ENCODE assay signal across 1 cellular context in the genomic region with DNA sequence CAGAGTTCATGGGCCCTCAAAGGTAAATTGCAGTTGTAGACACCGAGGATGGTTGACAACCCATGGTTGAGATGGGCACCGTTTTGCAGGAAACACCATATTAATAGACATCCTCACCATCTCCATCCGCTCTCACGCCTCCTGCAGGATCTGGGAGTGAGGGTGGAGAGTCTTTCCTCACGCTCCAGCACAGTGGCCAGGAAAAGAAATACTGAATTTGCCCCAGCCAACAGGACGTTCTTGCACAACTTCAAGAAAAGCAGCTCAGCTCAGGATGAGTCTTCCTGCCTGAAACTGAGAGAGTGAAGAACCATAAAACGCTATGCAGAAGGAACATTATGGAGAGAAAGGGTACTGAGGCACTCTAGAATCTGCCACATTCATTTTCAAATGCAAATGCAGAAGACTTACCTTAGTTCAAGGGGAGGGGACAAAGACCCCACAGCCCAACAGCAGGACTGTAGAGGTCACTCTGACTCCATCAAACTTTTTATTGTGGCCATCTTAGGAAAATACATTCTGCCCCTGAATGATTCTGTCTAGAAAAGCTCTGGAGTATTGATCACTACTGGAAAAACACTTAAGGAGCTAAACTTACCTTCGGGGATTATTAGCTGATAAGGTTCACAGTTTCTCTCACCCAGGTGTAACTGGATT.
TF ChIP-seq lines count a peak whose summit lies in the region.

No MANE protein-coding gene starts in this region.

TF ChIP-seq in K562, 482 proteins besides CTCF, POLR2A, EP300 and RAD21:
- 0 out of 2 replicates have a peak, but pooled peaks have one; percentile 22 for TF ChIP-seq SMC3 (conservative IDR thresholded peaks at IDR 0.05; ENCODE audit: insufficient read depth, low read depth, low read length)
- TF ChIP-seq SRSF9 (IDR thresholded peaks at IDR 0.05; ENCODE audit: borderline replicate concordance, low read depth, low read length): no peak
- TF ChIP-seq MEF2A (IDR thresholded peaks at IDR 0.05; ENCODE audit: control insufficient read depth, low read depth, low read length): no peak
- no peak for TF ChIP-seq POLR2B (IDR thresholded peaks at IDR 0.05; ENCODE audit: low read depth, partially characterized antibody)
- 0 out of 2 replicates have a peak, but pooled peaks have one; percentile 38 for TF ChIP-seq CEBPB (tag; IDR thresholded peaks at IDR 0.05)
- TF ChIP-seq, protein P1, sequence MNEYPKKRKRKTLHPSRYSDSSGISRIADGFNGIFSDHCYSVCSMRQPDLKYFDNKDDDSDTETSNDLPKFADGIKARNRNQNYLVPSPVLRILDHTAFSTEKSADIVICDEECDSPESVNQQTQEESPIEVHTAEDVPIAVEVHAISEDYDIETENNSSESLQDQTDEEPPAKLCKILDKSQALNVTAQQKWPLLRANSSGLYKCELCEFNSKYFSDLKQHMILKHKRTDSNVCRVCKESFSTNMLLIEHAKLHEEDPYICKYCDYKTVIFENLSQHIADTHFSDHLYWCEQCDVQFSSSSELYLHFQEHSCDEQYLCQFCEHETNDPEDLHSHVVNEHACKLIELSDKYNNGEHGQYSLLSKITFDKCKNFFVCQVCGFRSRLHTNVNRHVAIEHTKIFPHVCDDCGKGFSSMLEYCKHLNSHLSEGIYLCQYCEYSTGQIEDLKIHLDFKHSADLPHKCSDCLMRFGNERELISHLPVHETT (CRISPR knock-in tag; conservative IDR thresholded peaks at IDR 0.05 in 1 of 2, IDR thresholded peaks at IDR 0.05 in 1 of 2): no peak
- TF ChIP-seq SMAD4 (CRISPR knock-in tag; conservative IDR thresholded peaks at IDR 0.05): no peak
- no peak for TF ChIP-seq NR4A1 (CRISPR knock-in tag; IDR thresholded peaks at IDR 0.05)
- TF ChIP-seq NR4A1 (tag; IDR thresholded peaks at IDR 0.05): no peak
- no peak for TF ChIP-seq KAT7 (CRISPR knock-in tag; IDR thresholded peaks at IDR 0.05; ENCODE audit: borderline replicate concordance)
- no peak for TF ChIP-seq TGIF2 (CRISPR knock-in tag; IDR thresholded peaks at IDR 0.05)
- TF ChIP-seq, protein P2, sequence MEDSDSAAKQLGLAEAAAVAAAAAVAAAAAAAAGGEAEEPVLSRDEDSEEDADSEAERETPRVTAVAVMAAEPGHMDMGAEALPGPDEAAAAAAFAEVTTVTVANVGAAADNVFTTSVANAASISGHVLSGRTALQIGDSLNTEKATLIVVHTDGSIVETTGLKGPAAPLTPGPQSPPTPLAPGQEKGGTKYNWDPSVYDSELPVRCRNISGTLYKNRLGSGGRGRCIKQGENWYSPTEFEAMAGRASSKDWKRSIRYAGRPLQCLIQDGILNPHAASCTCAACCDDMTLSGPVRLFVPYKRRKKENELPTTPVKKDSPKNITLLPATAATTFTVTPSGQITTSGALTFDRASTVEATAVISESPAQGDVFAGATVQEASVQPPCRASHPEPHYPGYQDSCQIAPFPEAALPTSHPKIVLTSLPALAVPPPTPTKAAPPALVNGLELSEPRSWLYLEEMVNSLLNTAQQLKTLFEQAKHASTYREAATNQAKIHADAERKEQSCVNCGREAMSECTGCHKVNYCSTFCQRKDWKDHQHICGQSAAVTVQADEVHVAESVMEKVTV (CRISPR knock-in tag; IDR thresholded peaks at IDR 0.05): 0 out of 2 replicates have a peak, but pooled peaks have one; percentile 10
- TF ChIP-seq SP2 (IDR thresholded peaks at IDR 0.05; ENCODE audit: extremely low read depth, low read depth, low read length, poor library complexity, severe bottlenecking): no peak
- no peak for TF ChIP-seq KDM5B (IDR thresholded peaks at IDR 0.05; ENCODE audit: insufficient replicate concordance, low read depth, low read length)
- TF ChIP-seq, protein P3, sequence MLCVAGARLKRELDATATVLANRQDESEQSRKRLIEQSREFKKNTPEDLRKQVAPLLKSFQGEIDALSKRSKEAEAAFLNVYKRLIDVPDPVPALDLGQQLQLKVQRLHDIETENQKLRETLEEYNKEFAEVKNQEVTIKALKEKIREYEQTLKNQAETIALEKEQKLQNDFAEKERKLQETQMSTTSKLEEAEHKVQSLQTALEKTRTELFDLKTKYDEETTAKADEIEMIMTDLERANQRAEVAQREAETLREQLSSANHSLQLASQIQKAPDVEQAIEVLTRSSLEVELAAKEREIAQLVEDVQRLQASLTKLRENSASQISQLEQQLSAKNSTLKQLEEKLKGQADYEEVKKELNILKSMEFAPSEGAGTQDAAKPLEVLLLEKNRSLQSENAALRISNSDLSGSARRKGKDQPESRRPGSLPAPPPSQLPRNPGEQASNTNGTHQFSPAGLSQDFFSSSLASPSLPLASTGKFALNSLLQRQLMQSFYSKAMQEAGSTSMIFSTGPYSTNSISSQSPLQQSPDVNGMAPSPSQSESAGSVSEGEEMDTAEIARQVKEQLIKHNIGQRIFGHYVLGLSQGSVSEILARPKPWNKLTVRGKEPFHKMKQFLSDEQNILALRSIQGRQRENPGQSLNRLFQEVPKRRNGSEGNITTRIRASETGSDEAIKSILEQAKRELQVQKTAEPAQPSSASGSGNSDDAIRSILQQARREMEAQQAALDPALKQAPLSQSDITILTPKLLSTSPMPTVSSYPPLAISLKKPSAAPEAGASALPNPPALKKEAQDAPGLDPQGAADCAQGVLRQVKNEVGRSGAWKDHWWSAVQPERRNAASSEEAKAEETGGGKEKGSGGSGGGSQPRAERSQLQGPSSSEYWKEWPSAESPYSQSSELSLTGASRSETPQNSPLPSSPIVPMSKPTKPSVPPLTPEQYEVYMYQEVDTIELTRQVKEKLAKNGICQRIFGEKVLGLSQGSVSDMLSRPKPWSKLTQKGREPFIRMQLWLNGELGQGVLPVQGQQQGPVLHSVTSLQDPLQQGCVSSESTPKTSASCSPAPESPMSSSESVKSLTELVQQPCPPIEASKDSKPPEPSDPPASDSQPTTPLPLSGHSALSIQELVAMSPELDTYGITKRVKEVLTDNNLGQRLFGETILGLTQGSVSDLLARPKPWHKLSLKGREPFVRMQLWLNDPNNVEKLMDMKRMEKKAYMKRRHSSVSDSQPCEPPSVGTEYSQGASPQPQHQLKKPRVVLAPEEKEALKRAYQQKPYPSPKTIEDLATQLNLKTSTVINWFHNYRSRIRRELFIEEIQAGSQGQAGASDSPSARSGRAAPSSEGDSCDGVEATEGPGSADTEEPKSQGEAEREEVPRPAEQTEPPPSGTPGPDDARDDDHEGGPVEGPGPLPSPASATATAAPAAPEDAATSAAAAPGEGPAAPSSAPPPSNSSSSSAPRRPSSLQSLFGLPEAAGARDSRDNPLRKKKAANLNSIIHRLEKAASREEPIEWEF (CRISPR knock-in tag; IDR thresholded peaks at IDR 0.05): no peak
- TF ChIP-seq IFI16 (CRISPR knock-in tag; IDR thresholded peaks at IDR 0.05): no peak
- TF ChIP-seq TEAD1 (CRISPR knock-in tag; IDR thresholded peaks at IDR 0.05): no peak
- no peak for TF ChIP-seq PHB2 (IDR thresholded peaks at IDR 0.05; ENCODE audit: low read depth)
- TF ChIP-seq SMARCB1 (IDR thresholded peaks at IDR 0.05; ENCODE audit: insufficient read length, low read depth): no peak
- TF ChIP-seq CREM (IDR thresholded peaks at IDR 0.05; ENCODE audit: low read depth): no peak
